In genomic region chr12:70249903-70250302, GRCh38 we compare ENCODE assay signal across 20 cellular contexts. TPM values are rescaled to one million over a fixed set of nuclear protein-coding genes. Genes with fewer than 3 reads are reported as not detected.
DNase-seq lines count a peak whose midpoint lies in the region; ATAC-seq, FAIRE-seq and TF ChIP-seq lines count a peak whose summit lies in the region.
"Had no signal": no experiment of that assay in that cellular context is flagged by ENCODE, and none has a peak within 500 bp of the region (broad histone marks: within the 10 kb centered on the region; RNA-seq: fewer than 3 reads in every experiment).

No MANE protein-coding gene starts in this region.

- intact Hi-C loops in colonic mucosa (cut with DNase I): loop anchor here (10.0 kb wide), 1 partner anchor 255 kb away; no protein-coding TSS in a partner anchor
- intact Hi-C loops in lower leg skin (cut with DNase I; ENCODE audit: low total_unique reads): no loop called here

- no peak for FAIRE-seq in A549 (lab: Jason Lieb, UNC)

- no peak for TF ChIP-seq RAD21 in A549 (conservative IDR thresholded peaks at IDR 0.05 in 1 of 2, IDR thresholded peaks at IDR 0.05 in 1 of 2)

- no peak overlapping the region for H3K4me2 ChIP-seq in A549

- no peak for TF ChIP-seq EP300 in A549 (IDR thresholded peaks at IDR 0.05)

- ATAC-seq in A549: no peak
- no peak for ATAC-seq in central memory CD8-positive, alpha-beta T cell (replicated peaks; ENCODE audit: extremely low read depth, poor library complexity, severe bottlenecking)
- no peak for ATAC-seq in GM21423 (IDR thresholded peaks at IDR 0.05; ENCODE audit: unreplicated experiment)

- no peaks in the 10 kb centered on the region for H3K9me3 ChIP-seq in A549
- no peaks in the 10 kb centered on the region for H3K9me3 ChIP-seq in HEK293 (ENCODE audit: control insufficient read depth, insufficient read depth, low read depth, low read length)
- H3K9me3 ChIP-seq in SK-N-MC (ENCODE audit: low read depth, low read length): no peaks in the 10 kb centered on the region
- H3K9me3 ChIP-seq in colonic mucosa: no peaks in the 10 kb centered on the region
- H3K9me3 ChIP-seq: HAP-1 had no signal

- peaks cover 28% of the 10 kb centered on the region for H3K36me3 Mint-ChIP-seq in central memory CD8-positive, alpha-beta T cell (ENCODE audit: insufficient read depth)

- 90% methylated on average over 2 of the region's 2 CpGs for WGBS in A549 (ENCODE audit: missing lambda C conversion rate)
- 72 to 79% methylated on average over 2 of the region's 2 CpGs for WGBS in lower leg skin, 2 donors

- H3K4me1 Mint-ChIP-seq in central memory CD8-positive, alpha-beta T cell: peaks cover 65% of the 10 kb centered on the region

- TF ChIP-seq POLR2A in A549 (IDR thresholded peaks at IDR 0.05; ENCODE audit: low read length): no peak
- TF ChIP-seq POLR2A in lower leg skin (IDR thresholded peaks at IDR 0.05): no peak

- H3K4me3 ChIP-seq in A549 (no peak overlapping the region), HEK293 (ENCODE audit: low read depth, low read length) (no peak overlapping the region), SK-N-MC (no peak overlapping the region), colonic mucosa (no peak overlapping the region), lower leg skin (ENCODE audit: low read depth, poor library complexity, severe bottlenecking) (no peak overlapping the region)
- H3K4me3 ChIP-seq: HAP-1 had no signal

- CTCF ChIA-PET in A549 (lab: Yijun Ruan, JAX) (no interaction called here), HEK293 (lab: Yijun Ruan, JAX) (interaction anchor here (0.5 kb wide), 1 partner anchor 476 kb away, joined by 3 read pairs; no protein-coding TSS in a partner anchor)

- peaks cover 0 to 4% of the 10 kb centered on the region in 2 experiments; a peak in 1 of 3 replicates for H3K36me3 ChIP-seq in HEK293 (ENCODE audit: control insufficient read depth in 2 of 2, insufficient read depth in 1 of 2, low read length in 2 of 2)
- peaks cover 40% of the 10 kb centered on the region for H3K36me3 ChIP-seq in SK-N-MC (ENCODE audit: insufficient read depth, low read length)
- no peaks in the 10 kb centered on the region for H3K36me3 ChIP-seq in colonic mucosa
- H3K36me3 ChIP-seq: HAP-1 had no signal

- H3K4me1 ChIP-seq in A549 (peaks cover 30% of the 10 kb centered on the region; the same call in 2 of the 3 replicates), HEK293 (ENCODE audit: control insufficient read depth, insufficient read depth, low read length) (peaks cover 36% of the 10 kb centered on the region), colonic mucosa (peaks cover 9% of the 10 kb centered on the region)

- no peaks in the 10 kb centered on the region for H3K27me3 Mint-ChIP-seq in central memory CD8-positive, alpha-beta T cell
- H3K27me3 Mint-ChIP-seq: CD4-positive, alpha-beta T cell had no signal

- H3K27ac ChIP-seq in A549 (no peak overlapping the region), HEK293 (ENCODE audit: extremely low read depth, low read depth, low read length) (no peak overlapping the region), SK-N-MC (0 out of 2 replicates have a peak overlapping the region, but pooled peaks have one; percentile 15), colonic mucosa (no peak overlapping the region)
- H3K27ac ChIP-seq: HL-60 had no signal

- no peak overlapping the region for H3K4me3 Mint-ChIP-seq in central memory CD8-positive, alpha-beta T cell
- H3K4me3 Mint-ChIP-seq: CD4-positive, alpha-beta T cell had no signal

- DNase-seq in A549 (ENCODE audit: low read depth in 1 of 2, low spot score in 1 of 2) (no peak), SK-N-MC (ENCODE audit: low read depth, low spot score) (no peak), colonic mucosa (no peak), lower leg skin (ENCODE audit: low spot score in 2 of 2) (no peak), DMS153 treated with DMSO at 0.1 percent for 48 hours (lab: John Stamatoyannopoulos, UW; ENCODE audit: unreplicated experiment) (no peak)
- no peak for DNase-seq in central memory CD8-positive, alpha-beta T cell (ENCODE audit: low spot score in 2 of 2)
- DNase-seq: 8988T; ACHN; C1 segment of cervical spinal cord; Calu3; CD4-positive, alpha-beta T cell; DMS 273 treated with DMSO at 0.1 percent for 48 hours; DND-41; GF-D8; GOT3; KBM-7 had no signal

- POLR2A ChIA-PET in A549 (lab: Yijun Ruan, JAX): no interaction called here
- POLR2A ChIA-PET in HEK293 (lab: Yijun Ruan, JAX): no interaction called here

- peak overlapping the region; percentile 50 for H3K27ac Mint-ChIP-seq in central memory CD8-positive, alpha-beta T cell (ENCODE audit: low read depth)
- H3K27ac Mint-ChIP-seq: CD4-positive, alpha-beta T cell had no signal

- TF ChIP-seq CTCF in A549 (IDR thresholded peaks at IDR 0.05) (no peak), HEK293 (tag by site-specific recombination; IDR thresholded peaks at IDR 0.05) (no peak), colonic mucosa (IDR thresholded peaks at IDR 0.05) (no peak), lower leg skin (IDR thresholded peaks at IDR 0.05) (no peak)

- no peaks in the 10 kb centered on the region for H3K9me3 Mint-ChIP-seq in central memory CD8-positive, alpha-beta T cell
- H3K9me3 Mint-ChIP-seq: CD4-positive, alpha-beta T cell had no signal

- H3K9ac ChIP-seq in SK-N-MC (ENCODE audit: insufficient read length): no peak overlapping the region
- H3K9ac ChIP-seq in colonic mucosa (ENCODE audit: low read depth in 2 of 2, low read length in 2 of 2): no peak overlapping the region

- no peaks in the 10 kb centered on the region for H3K27me3 ChIP-seq in colonic mucosa

TF ChIP-seq in A549, 52 proteins besides CTCF, POLR2A, EP300 and RAD21:
- no peak for TF ChIP-seq CBX2 (IDR thresholded peaks at IDR 0.05; ENCODE audit: borderline replicate concordance, low read depth)
- no peak for TF ChIP-seq FOSL2 (IDR thresholded peaks at IDR 0.05)
- TF ChIP-seq FOSL2 (CRISPR knock-in tag; IDR thresholded peaks at IDR 0.05): peak; percentile 42; the same call in 1 of the 2 replicates
TF ChIP-seq in A549: peak in this region for 1.

TF ChIP-seq in HEK293, 187 proteins besides CTCF, POLR2A, EP300 and RAD21 (continues in another document):
- TF ChIP-seq ZBTB26 (tag by site-specific recombination; optimal IDR thresholded peaks at IDR 0.05) (no peak), RBAK (tag by site-specific recombination; IDR thresholded peaks at IDR 0.05) (no peak), REST (tag by site-specific recombination; IDR thresholded peaks at IDR 0.05) (no peak), ZIC2 (tag by site-specific recombination; IDR thresholded peaks at IDR 0.05) (no peak), ZNF76 (tag by site-specific recombination; IDR thresholded peaks at IDR 0.05; ENCODE audit: borderline replicate concordance, low read depth) (no peak), ZSCAN18 (tag by site-specific recombination; IDR thresholded peaks at IDR 0.05) (no peak)

RNA-seq across cellular contexts. Expression of gene CNOT2, which starts 6.7 kb away (rescaled TPM):
- polyA plus RNA-seq in A549 (2011; rRNA removed) (99.1 and 105 TPM in 2 replicates), A549 (2017; fragmentation: RNase III; extraction: RNeasy Plus Mini Kit Qiagen cat#74134 plus additional on column Dnase treatment) (87.2 to 90.6 TPM (median 87.7 TPM) in 3 replicates)
- 41.5 and 41.7 TPM in 2 replicates for polyA plus RNA-seq in A549 (2012; cell fraction: cytosol; rRNA removed)
- 25.6 and 37.8 TPM in 2 replicates for polyA plus RNA-seq in A549 (2012; cell fraction: nucleus; rRNA removed)
- 155 and 175 TPM in 2 replicates for polyA minus RNA-seq in A549 (2011; rRNA and poly(A)+ RNA removed)
- total RNA-seq in colonic mucosa (10 to 100 TPM; 55.2 to 80.3 TPM), lower leg skin (100 to 1,000 TPM; 117 to 141 (median 122) TPM)
